ENCODE assay signal across 9 cellular contexts in genomic region chr10:107442035-107442505, GRCh38.
A peak's percentile ranks its signal among the peaks of the same experiment; 100 is the strongest.
DNase-seq lines count a peak whose midpoint lies in the region; ATAC-seq and TF ChIP-seq lines count a peak whose summit lies in the region.
"Had no signal": no experiment of that assay in that cellular context is flagged by ENCODE, and none has a peak within 500 bp of the region (broad histone marks: within the 10 kb centered on the region; RNA-seq: fewer than 3 reads in every experiment).

No MANE protein-coding gene starts in this region.

- DNase-seq in EL (peak; percentile 16), choroid plexus epithelial cell (ENCODE audit: low read depth) (peak; percentile 62), AML-193 (lab: John Stamatoyannopoulos, UW) (no peak), inferior parietal cortex (ENCODE audit: extremely low spot score) (no peak), nucleus accumbens (lab: John Stamatoyannopoulos, UW) (no peak)
- DNase-seq in stimulated activated CD4-positive, alpha-beta T cell treated with anti-CD3 and anti-CD28 coated beads, Interleukin-4, amount 100 ng/mL, for 4 hours, result no peak
- DNase-seq: Caco-2 had no signal

- H3K4me3 ChIP-seq in choroid plexus epithelial cell (ENCODE audit: low read depth, low read length), result no peak overlapping the region

- ATAC-seq in GM21381 (IDR thresholded peaks at IDR 0.05; ENCODE audit: unreplicated experiment), result peak; percentile 95
- peak; percentile 96 for ATAC-seq in HG03280 (IDR thresholded peaks at IDR 0.05; ENCODE audit: unreplicated experiment)

- no peak for TF ChIP-seq CTCF in choroid plexus epithelial cell (conservative IDR thresholded peaks at IDR 0.05; ENCODE audit: low read depth, low read length)

Comparison
In these comparisons a context has a peak if more than half of its experiments do, and no peak if none do; other contexts are left out.
1. DNase-seq: peak in EL (single experiment) and choroid plexus epithelial cell (single experiment); none in AML-193 (0 of 2), inferior parietal cortex (single experiment), nucleus accumbens (0 of 56) and stimulated activated CD4-positive, alpha-beta T cell treated with anti-CD3 and anti-CD28 coated beads, Interleukin-4, amount 100 ng/mL, for 4 hours (0 of 2).